ENCODE assay signal across 21 cellular contexts in the genomic region with DNA sequence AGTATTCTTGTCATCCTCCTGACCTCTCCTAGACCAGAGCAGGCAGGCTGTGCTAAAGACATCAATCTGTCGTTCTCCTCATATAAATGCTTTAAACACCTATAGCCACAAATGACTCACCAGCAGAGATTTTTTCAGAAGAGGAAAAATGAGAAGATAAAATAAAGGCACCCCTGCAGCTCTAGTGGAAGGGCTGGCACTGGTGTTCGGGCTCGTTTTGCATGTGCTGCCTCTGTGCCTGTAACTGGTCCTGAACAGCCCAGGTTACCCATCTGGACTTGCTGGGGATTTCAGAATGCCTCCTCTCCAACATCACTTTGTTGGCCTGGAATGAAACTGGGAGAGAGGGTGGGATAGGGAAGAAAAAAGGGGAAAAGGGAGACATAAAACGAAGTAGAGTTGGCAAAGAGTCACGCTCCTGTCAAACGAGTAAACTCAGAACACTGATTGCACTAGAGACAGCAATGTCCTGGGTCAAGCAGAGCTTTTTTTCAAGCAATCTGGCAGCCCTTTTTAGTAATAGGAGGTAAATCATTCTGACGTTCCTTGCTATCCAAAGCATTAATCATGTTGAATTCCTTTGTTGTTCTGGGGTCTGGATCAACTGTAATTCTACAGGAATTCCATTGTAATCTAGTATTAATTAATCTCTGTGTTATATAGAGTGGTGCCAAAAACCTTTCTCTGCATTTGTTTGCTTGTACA.
DNase-seq lines count a peak whose midpoint lies in the region; TF ChIP-seq lines count a peak whose summit lies in the region.
"Had no signal": no experiment of that assay in that cellular context is flagged by ENCODE, and none has a peak within 500 bp of the region (broad histone marks: within the 10 kb centered on the region; RNA-seq: fewer than 3 reads in every experiment).

No MANE protein-coding gene starts in this region.

- CTCF ChIA-PET in RWPE1 (lab: Yijun Ruan, JAX) (no interaction called here), PC-9 (lab: Charles Lee) (no interaction called here)

- no peaks in the 10 kb centered on the region for H3K9me3 ChIP-seq in GM23248 (ENCODE audit: low read depth)
- no peaks in the 10 kb centered on the region for H3K9me3 ChIP-seq in neural progenitor cell (ENCODE audit: low read depth)
- H3K9me3 ChIP-seq in PC-9 (ENCODE audit: insufficient read depth, low read depth), result no peaks in the 10 kb centered on the region
- H3K9me3 ChIP-seq: gastrocnemius medialis had no signal

- H3K4me1 ChIP-seq in GM23248 (ENCODE audit: insufficient read depth), result peaks cover 47% of the 10 kb centered on the region
- H3K4me1 ChIP-seq in neural progenitor cell, result no peaks in the 10 kb centered on the region
- no peaks in the 10 kb centered on the region for H3K4me1 ChIP-seq in PC-9 (replicated peaks; ENCODE audit: insufficient read depth)
- H3K4me1 ChIP-seq: gastrocnemius medialis had no signal

- BruUV-seq in PC-9 (replicated peaks; lab: Mats Ljungman, UMichigan), result no TSS peak

- H3K79me2 ChIP-seq in GM23248 (ENCODE audit: insufficient read depth) (no peaks in the 10 kb centered on the region), neural progenitor cell (ENCODE audit: low read depth) (no peaks in the 10 kb centered on the region), PC-9 (ENCODE audit: low read depth) (no peaks in the 10 kb centered on the region)

- H3K36me3 Mint-ChIP-seq in neural progenitor cell, result no peaks in the 10 kb centered on the region
- H3K36me3 Mint-ChIP-seq: activated naive CD4-positive, alpha-beta T cell treated with anti-CD3 and anti-CD28 coated beads, Interleukin-2, amount 50 U/mL, for 24 hours; brain; T-cell had no signal

- TF ChIP-seq CTCF in RWPE1 (conservative IDR thresholded peaks at IDR 0.05; ENCODE audit: low read depth), result no peak
- no peak for TF ChIP-seq CTCF in fibroblast of pulmonary artery (IDR thresholded peaks at IDR 0.05; ENCODE audit: low read length, missing control alignments)
- no peak for TF ChIP-seq CTCF in neural progenitor cell (IDR thresholded peaks at IDR 0.05)
- no peak for TF ChIP-seq CTCF in PC-9 (conservative IDR thresholded peaks at IDR 0.05)

- 0 out of 2 replicates have a peak overlapping the region, but pooled peaks have one; percentile 5 for H3K4me3 ChIP-seq in GM23248
- no peak overlapping the region for H3K4me3 ChIP-seq in fibroblast of pulmonary artery (replicated peaks; ENCODE audit: low read depth, low read length)
- no peak overlapping the region for H3K4me3 ChIP-seq in neural progenitor cell
- no peak overlapping the region for H3K4me3 ChIP-seq in PC-9
- H3K4me3 ChIP-seq: coronary artery, gastrocnemius medialis, GM12878 had no signal

- H4K20me1 ChIP-seq in GM23248 (ENCODE audit: insufficient read depth) (no peaks in the 10 kb centered on the region), neural progenitor cell (ENCODE audit: low read depth) (no peaks in the 10 kb centered on the region), PC-9 (ENCODE audit: insufficient read depth) (no peaks in the 10 kb centered on the region)

- H3K27ac ChIP-seq in GM23248 (no peak overlapping the region), RWPE1 (no peak overlapping the region), neural progenitor cell (no peak overlapping the region), PC-9 (no peak overlapping the region)
- H3K27ac ChIP-seq: coronary artery, gastrocnemius medialis had no signal

- POLR2A ChIA-PET in RWPE1 (lab: Yijun Ruan, JAX; ENCODE audit: low non-redundant PET), result no interaction called here
- POLR2A ChIA-PET in PC-9 (lab: Charles Lee; ENCODE audit: unreplicated experiment), result no interaction called here

- H3K4me1 Mint-ChIP-seq in neural progenitor cell, result no peaks in the 10 kb centered on the region
- H3K4me1 Mint-ChIP-seq: activated naive CD4-positive, alpha-beta T cell treated with anti-CD3 and anti-CD28 coated beads, Interleukin-2, amount 50 U/mL, for 24 hours; T-cell had no signal

- in situ Hi-C loops in GM23248 (cut with MboI), result no loop called here

- H3K27ac Mint-ChIP-seq in neural progenitor cell, result no peak overlapping the region
- H3K27ac Mint-ChIP-seq: activated CD8-positive, alpha-beta T cell treated with anti-CD3 and anti-CD28 coated beads for 36 hours; activated naive CD4-positive, alpha-beta T cell treated with anti-CD3 and anti-CD28 coated beads, Interleukin-2, amount 50 U/mL, for 24 hours; activated T-cell treated with anti-CD3 and anti-CD28 coated beads, Interleukin-2, amount 50 U/mL, for 24 hours; T-cell had no signal

- peak overlapping the region; percentile 21 for H3K4me2 ChIP-seq in GM23248 (ENCODE audit: unreplicated experiment)
- H3K4me2 ChIP-seq in neural progenitor cell, result no peak overlapping the region
- H3K4me2 ChIP-seq in PC-9, result no peak overlapping the region

- H3K36me3 ChIP-seq in GM23248 (ENCODE audit: low read depth) (no peaks in the 10 kb centered on the region), neural progenitor cell (no peaks in the 10 kb centered on the region), PC-9 (ENCODE audit: low read depth) (no peaks in the 10 kb centered on the region)
- H3K36me3 ChIP-seq: gastrocnemius medialis had no signal

- WGBS in GM23248 (ENCODE audit: low coverage in 1 of 2, low lambda C conversion rate in 2 of 2, missing lambda C conversion rate in 2 of 2), 2 experiments, result 32 to 40% methylated on average over 7 of the region's 7 CpGs

- H3K9ac ChIP-seq in GM23248 (no peak overlapping the region), neural progenitor cell (no peak overlapping the region)

- H3K9me2 ChIP-seq in GM23248 (ENCODE audit: insufficient read depth) (no peaks in the 10 kb centered on the region), PC-9 (ENCODE audit: insufficient read depth) (no peaks in the 10 kb centered on the region; the same call in none of the 2 replicates)

- H3K4me3 Mint-ChIP-seq in neural progenitor cell, result no peak overlapping the region
- H3K4me3 Mint-ChIP-seq: activated CD8-positive, alpha-beta T cell treated with anti-CD3 and anti-CD28 coated beads for 36 hours; activated naive CD4-positive, alpha-beta T cell treated with anti-CD3 and anti-CD28 coated beads, Interleukin-2, amount 50 U/mL, for 24 hours; activated T-cell treated with anti-CD3 and anti-CD28 coated beads, Interleukin-2, amount 50 U/mL, for 24 hours; brain; T-cell had no signal

- DNase-seq in GM23248 (peak; percentile 65), RWPE1 (ENCODE audit: low spot score) (peak; percentile 68), fibroblast of pulmonary artery (ENCODE audit: low read depth) (peak; percentile 1), retina (peak; percentile 26), NCI-H2107 treated with DMSO at 0.1 percent for 48 hours (lab: John Stamatoyannopoulos, UW; ENCODE audit: unreplicated experiment) (no peak), neural progenitor cell (ENCODE audit: low spot score) (no peak), NCI-H187 treated with DMSO at 0.1 percent for 48 hours (lab: John Stamatoyannopoulos, UW) (no peak), PC-9 (no peak)
- DNase-seq: activated CD8-positive, alpha-beta T cell treated with anti-CD3 and anti-CD28 coated beads for 36 hours; activated T-cell treated with anti-CD3 and anti-CD28 coated beads, Interleukin-2, amount 50 U/mL, for 24 hours; COR-L47; gastrocnemius medialis; Kasumi-1; left colon; NCI-H1105 treated with DMSO at 0.1 percent for 48 hours; stimulated activated CD4-positive, alpha-beta T cell treated with anti-CD3 and anti-CD28 coated beads, Interleukin-2, amount 100 ng/mL, for 48 hours; T-cell had no signal

- peaks cover 5% of the 10 kb centered on the region for H3K27me3 Mint-ChIP-seq in neural progenitor cell (ENCODE audit: insufficient read depth, low read depth)

- H3F3A ChIP-seq in GM23248 (ENCODE audit: insufficient read depth) (peaks cover 34% of the 10 kb centered on the region), neural progenitor cell (ENCODE audit: low read depth) (no peaks in the 10 kb centered on the region), PC-9 (ENCODE audit: insufficient read depth, low read depth) (no peaks in the 10 kb centered on the region)

- intact Hi-C loops in PC-9 (cut with micrococcal nuclease; ENCODE audit: unreplicated experiment), result no loop called here

- H2AFZ ChIP-seq in GM23248, result no peak overlapping the region
- no peak overlapping the region for H2AFZ ChIP-seq in neural progenitor cell (replicated peaks)
- H2AFZ ChIP-seq in PC-9, result no peak overlapping the region

- no peaks in the 10 kb centered on the region for H3K9me3 Mint-ChIP-seq in neural progenitor cell
- H3K9me3 Mint-ChIP-seq: activated CD8-positive, alpha-beta T cell treated with anti-CD3 and anti-CD28 coated beads for 36 hours; activated naive CD4-positive, alpha-beta T cell treated with anti-CD3 and anti-CD28 coated beads, Interleukin-2, amount 50 U/mL, for 24 hours; activated T-cell treated with anti-CD3 and anti-CD28 coated beads, Interleukin-2, amount 50 U/mL, for 24 hours; brain; T-cell had no signal

- H3K27me3 ChIP-seq in GM23248 (replicated peaks; ENCODE audit: insufficient read depth), result no peaks in the 10 kb centered on the region
- no peaks in the 10 kb centered on the region for H3K27me3 ChIP-seq in neural progenitor cell
- no peaks in the 10 kb centered on the region; the same call in 1 of the 2 replicates for H3K27me3 ChIP-seq in PC-9 (ENCODE audit: insufficient read depth, low read depth)
- H3K27me3 ChIP-seq: gastrocnemius medialis had no signal

Comparison
In these comparisons a context has a peak if more than half of its experiments do, and no peak if none do; other contexts are left out.
1. DNase-seq: peak in GM23248 (single experiment), RWPE1 (single experiment), fibroblast of pulmonary artery (single experiment) and retina (single experiment); none in NCI-H2107 treated with DMSO at 0.1 percent for 48 hours (single experiment), neural progenitor cell (single experiment), NCI-H187 treated with DMSO at 0.1 percent for 48 hours (single experiment) and PC-9 (0 of 2).